8 cellular contexts compared by ENCODE assay signal in the genomic region with DNA sequence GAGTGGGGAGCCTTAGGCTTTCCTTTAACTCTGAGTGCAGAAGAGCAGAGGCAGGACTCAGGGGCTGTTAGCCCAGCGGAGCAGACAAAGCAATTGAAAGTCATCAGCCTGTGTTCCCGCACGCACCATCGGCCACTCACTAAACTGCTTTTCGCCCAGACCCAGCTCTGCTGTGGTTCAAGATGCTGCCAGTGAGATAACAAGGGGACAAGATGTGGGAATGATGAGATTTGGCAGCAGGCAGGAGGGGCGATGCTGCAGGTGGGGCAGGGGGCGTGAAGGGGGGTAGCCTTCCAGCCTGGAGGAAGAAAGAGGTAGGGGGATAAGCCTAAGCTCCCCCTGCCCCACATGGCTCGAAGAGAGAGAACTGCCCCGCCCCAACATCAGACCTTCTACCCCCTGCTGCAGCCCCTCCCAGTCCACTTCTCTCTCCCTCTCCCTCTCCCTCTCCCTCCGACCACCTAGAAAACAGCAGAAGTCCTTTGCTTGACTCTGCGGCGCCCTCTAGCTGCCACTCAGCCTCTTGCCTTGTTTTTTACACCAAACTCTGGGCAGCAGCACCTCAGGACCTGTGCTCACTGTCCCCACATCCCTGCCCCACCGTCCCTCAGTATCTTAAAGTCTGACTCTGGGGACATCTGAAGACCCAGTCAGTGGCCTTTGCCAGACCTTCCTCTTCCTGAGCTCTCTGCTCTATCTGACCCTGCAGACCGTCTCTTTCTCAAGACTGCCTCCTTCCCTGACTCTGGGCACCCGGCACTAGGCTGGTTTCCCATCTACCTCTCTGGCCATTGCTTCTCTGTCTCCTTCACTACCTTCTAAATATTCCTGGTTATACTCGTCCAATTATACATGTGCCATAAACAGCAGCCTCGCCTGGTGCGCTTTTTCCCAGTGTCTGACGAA.
DNase-seq lines count a peak whose midpoint lies in the region; ATAC-seq, FAIRE-seq and TF ChIP-seq lines count a peak whose summit lies in the region.

No MANE protein-coding gene starts in this region.

- no peak overlapping the region for H2AFZ ChIP-seq in H1 (ENCODE audit: low read length)

- no peak overlapping the region for H3K9ac ChIP-seq in H1 (replicated peaks in 1 of 4; ENCODE audit: extremely low read depth in 1 of 4, low read depth in 3 of 4, low read length in 3 of 4)

- no peak overlapping the region for H2BK5ac ChIP-seq in H1 (ENCODE audit: low read depth, low read length)

- H3K79me2 ChIP-seq in H1 (ENCODE audit: control insufficient read depth in 1 of 2, insufficient read depth in 2 of 2, low read length in 2 of 2): no peaks in the 10 kb centered on the region

- no peak overlapping the region for H4K8ac ChIP-seq in H1 (ENCODE audit: extremely low read depth, insufficient read depth, low read length)

- WGBS in H1 (ENCODE audit: extremely low coverage in 1 of 2, insufficient coverage in 1 of 2, insufficient read length in 1 of 2, insufficient replicate concordance in 2 of 2, low coverage in 1 of 2, low lambda C conversion rate in 2 of 2, missing lambda C conversion rate in 1 of 2), 2 experiments: 65% methylated on average over 17 of the region's 19 CpGs; no CpG with 5 or more reads in 1 of the 2 experiments

- H2BK20ac ChIP-seq in H1 (ENCODE audit: low read length): no peak overlapping the region

- no peak overlapping the region for H3K23ac ChIP-seq in H1 (ENCODE audit: insufficient read length)

- no peak for TF ChIP-seq EP300 in H1 (IDR thresholded peaks at IDR 0.05; ENCODE audit: borderline replicate concordance in 1 of 2, low read depth in 2 of 2, low read length in 2 of 2)

- TF ChIP-seq RAD21 in H1 (IDR thresholded peaks at IDR 0.05 in 1 of 2, conservative IDR thresholded peaks at IDR 0.05 in 1 of 2; ENCODE audit: low read depth in 2 of 2, low read length in 2 of 2): peak; percentile 85 to 90

- 0 out of 2 replicates have a peak overlapping the region, but pooled peaks have one; percentile 81 for H2BK12ac ChIP-seq in H1 (ENCODE audit: low read depth, low read length)

- peak; percentile 45 for FAIRE-seq in H1 (lab: Jason Lieb, UNC)

- H3K27me3 Mint-ChIP-seq in activated CD8-positive, alpha-beta memory T cell treated with anti-CD3 and anti-CD28 coated beads, Interleukin-2, amount 10 ng/mL, durations not matched to agents 7 days and 5 days: peaks cover 8% of the 10 kb centered on the region
- peaks cover 3% of the 10 kb centered on the region for H3K27me3 Mint-ChIP-seq in mesothelial cell of epicardium (ENCODE audit: low read depth)

- no peak overlapping the region for H3K4me2 ChIP-seq in H1 (ENCODE audit: insufficient read depth in 1 of 2, low read depth in 2 of 2, low read length in 2 of 2)

- H3K23me2 ChIP-seq in H1 (ENCODE audit: low read depth, low read length): peaks cover 2% of the 10 kb centered on the region; the same call in 1 of the 2 replicates

- no peak overlapping the region for H2AK5ac ChIP-seq in H1 (ENCODE audit: low read depth, low read length)

- no peak overlapping the region for H2BK15ac ChIP-seq in H1 (ENCODE audit: low read length)

- POLR2A ChIA-PET in H1 (lab: Charles Lee; ENCODE audit: partially characterized antibody): interaction anchor here (1.2 kb wide), 1 partner anchor 13 kb away, joined by 3 read pairs; no protein-coding TSS in a partner anchor

- H3K4me3 ChIP-seq in AG10803 (ENCODE audit: low read length) (no peak overlapping the region), H1 (ENCODE audit: extremely low read depth in 1 of 4, insufficient read depth in 2 of 4, low read depth in 3 of 4, low read length in 4 of 4) (no peak overlapping the region)

- TF ChIP-seq CTCF in AG10803 (conservative IDR thresholded peaks at IDR 0.05; ENCODE audit: low read length): peak; percentile 78
- TF ChIP-seq CTCF in H1 (IDR thresholded peaks at IDR 0.05; ENCODE audit: control extremely low read depth in 1 of 3, insufficient read depth in 1 of 3, low read depth in 1 of 3, low read length in 3 of 3): peak; percentile 85 to 95 (median 91)
- TF ChIP-seq CTCF in mesothelial cell of epicardium (IDR thresholded peaks at IDR 0.05; ENCODE audit: unreplicated experiment): peak; percentile 61

- H3K27me3 ChIP-seq in H1 (replicated peaks in 1 of 4; ENCODE audit: control insufficient read depth in 3 of 4, extremely low read depth in 1 of 4, insufficient read depth in 3 of 4, low read length in 3 of 4): no peaks in the 10 kb centered on the region

- H4K20me1 ChIP-seq in H1 (replicated peaks in 1 of 2; ENCODE audit: control insufficient read depth in 1 of 2, insufficient read depth in 2 of 2, low read length in 2 of 2): no peaks in the 10 kb centered on the region

- H3K14ac ChIP-seq in H1 (ENCODE audit: insufficient read length): no peak overlapping the region

- H3K36me3 Mint-ChIP-seq in activated CD8-positive, alpha-beta memory T cell treated with anti-CD3 and anti-CD28 coated beads, Interleukin-2, amount 10 ng/mL, durations not matched to agents 7 days and 5 days: no peaks in the 10 kb centered on the region
- no peaks in the 10 kb centered on the region for H3K36me3 Mint-ChIP-seq in mesothelial cell of epicardium

- no peak overlapping the region for H3K4ac ChIP-seq in H1 (replicated peaks; ENCODE audit: insufficient read length, low read depth, low read length)

- no peak overlapping the region for H3K27ac Mint-ChIP-seq in activated CD8-positive, alpha-beta memory T cell treated with anti-CD3 and anti-CD28 coated beads, Interleukin-2, amount 10 ng/mL, durations not matched to agents 7 days and 5 days
- H3K27ac Mint-ChIP-seq in mesothelial cell of epicardium: no peak overlapping the region

- ATAC-seq in activated CD8-positive, alpha-beta memory T cell treated with anti-CD3 and anti-CD28 coated beads, Interleukin-2, amount 10 ng/mL, durations not matched to agents 7 days and 5 days: peak; percentile 63
- no peak for ATAC-seq in HG03442 (IDR thresholded peaks at IDR 0.05; ENCODE audit: unreplicated experiment)

- H3K9me3 ChIP-seq in H1 (ENCODE audit: insufficient read depth in 2 of 2, low read depth in 1 of 2, low read length in 1 of 2): no peaks in the 10 kb centered on the region

- H3K4me1 Mint-ChIP-seq in activated CD8-positive, alpha-beta memory T cell treated with anti-CD3 and anti-CD28 coated beads, Interleukin-2, amount 10 ng/mL, durations not matched to agents 7 days and 5 days: no peaks in the 10 kb centered on the region
- H3K4me1 Mint-ChIP-seq in mesothelial cell of epicardium: peaks cover 10% of the 10 kb centered on the region

- H3K4me3 Mint-ChIP-seq in activated CD8-positive, alpha-beta memory T cell treated with anti-CD3 and anti-CD28 coated beads, Interleukin-2, amount 10 ng/mL, durations not matched to agents 7 days and 5 days: no peak overlapping the region
- no peak overlapping the region for H3K4me3 Mint-ChIP-seq in mesothelial cell of epicardium

- no peaks in the 10 kb centered on the region for H3K79me1 ChIP-seq in H1 (ENCODE audit: low read depth, low read length)

- peak overlapping the region; percentile 56; the same call in 1 of the 2 replicates for H3K18ac ChIP-seq in H1 (ENCODE audit: extremely low read depth, low read length)

- H2BK120ac ChIP-seq in H1 (replicated peaks; ENCODE audit: low read depth, low read length): no peak overlapping the region

- no peak overlapping the region for H3K56ac ChIP-seq in H1 (replicated peaks; ENCODE audit: insufficient read length, low read depth, low read length)

- no peak for TF ChIP-seq POLR2A in H1 (IDR thresholded peaks at IDR 0.05; ENCODE audit: control extremely low read depth in 1 of 2, low read depth in 2 of 2, low read length in 2 of 2)

- CTCF ChIA-PET in activated CD8-positive, alpha-beta memory T cell treated with anti-CD3 and anti-CD28 coated beads, Interleukin-2, amount 10 ng/mL, durations not matched to agents 7 days and 5 days (lab: Charles Lee): interaction anchor here (0.6 to 2.9 kb wide), 15 partner anchors 9 to 299 kb away, joined by 3 to 11 read pairs (median 3); no protein-coding TSS in a partner anchor
- CTCF ChIA-PET in H1 (lab: Charles Lee; ENCODE audit: partially characterized antibody): interaction anchor here (0.6 to 9.2 kb wide), 72 partner anchors 10 to 1486 kb away, joined by 3 to 169 read pairs (median 5); partner anchors contain the start of genes CDH23, SLC29A3 and VSIR

- H3K4me1 ChIP-seq in H1 (replicated peaks in 1 of 4; ENCODE audit: control insufficient read depth in 3 of 4, insufficient read depth in 4 of 4, low read length in 3 of 4): peaks cover 6 to 18% (median 17%) of the 10 kb centered on the region in 4 experiments

- H4K91ac ChIP-seq in H1 (replicated peaks; ENCODE audit: insufficient read length, low read length): peak overlapping the region; percentile 68

- H3K9me3 Mint-ChIP-seq in activated CD8-positive, alpha-beta memory T cell treated with anti-CD3 and anti-CD28 coated beads, Interleukin-2, amount 10 ng/mL, durations not matched to agents 7 days and 5 days (ENCODE audit: low read depth): no peaks in the 10 kb centered on the region
- no peaks in the 10 kb centered on the region for H3K9me3 Mint-ChIP-seq in mesothelial cell of epicardium

- H3K27ac ChIP-seq in H1 (ENCODE audit: low read depth, low read length): no peak overlapping the region

- DNase-seq in AG10803 (ENCODE audit: low read depth) (peak; percentile 58), H4 (ENCODE audit: low spot score) (peak; percentile 58), NCI-H82 treated with DMSO at 0.1 percent for 48 hours (lab: John Stamatoyannopoulos, UW; ENCODE audit: unreplicated experiment) (peak; percentile 29), H1 (ENCODE audit: low read depth in 1 of 2, low spot score in 2 of 2) (peak; percentile 67 to 92), mesothelial cell of epicardium (ENCODE audit: low spot score in 2 of 2, unreplicated experiment in 2 of 2) (peak; percentile 71 to 89)
- peak; percentile 74 for DNase-seq in activated CD8-positive, alpha-beta memory T cell treated with anti-CD3 and anti-CD28 coated beads, Interleukin-2, amount 10 ng/mL, durations not matched to agents 7 days and 5 days
- peak; percentile 27 to 37 for DNase-seq in stimulated activated CD8-positive, alpha-beta memory T cell treated with anti-CD3 and anti-CD28 coated beads, Interleukin-4, amount 100 ng/mL, for 4 hours (ENCODE audit: low read depth in 2 of 2, low spot score in 1 of 2)

- no peaks in the 10 kb centered on the region for H3K36me3 ChIP-seq in H1 (ENCODE audit: control insufficient read depth in 2 of 4, insufficient read depth in 4 of 4, low read length in 3 of 4)

- no peak overlapping the region for H4K5ac ChIP-seq in H1 (ENCODE audit: insufficient read length, low read depth, low read length)

TF ChIP-seq in H1, 55 proteins besides CTCF, POLR2A, EP300 and RAD21:
- no peak for TF ChIP-seq BRCA1 (IDR thresholded peaks at IDR 0.05; ENCODE audit: low read depth, low read length)
- peak; percentile 37; the same call in 1 of the 2 replicates for TF ChIP-seq KDM1A (IDR thresholded peaks at IDR 0.05; ENCODE audit: borderline replicate concordance, low read length)

Comparison
In these comparisons a context has a peak if more than half of its experiments do, and no peak if none do; other contexts are left out.
1. DNase-seq: peak in every context shown above with its lines; median percentile 80 in mesothelial cell of epicardium; 80 in H1; 74 in activated CD8-positive, alpha-beta memory T cell treated with anti-CD3 and anti-CD28 coated beads, Interleukin-2, amount 10 ng/mL, durations not matched to agents 7 days and 5 days; 58 in AG10803; 58 in H4; 32 in stimulated activated CD8-positive, alpha-beta memory T cell treated with anti-CD3 and anti-CD28 coated beads, Interleukin-4, amount 100 ng/mL, for 4 hours; 29 in NCI-H82 treated with DMSO at 0.1 percent for 48 hours.